Comparison of ENCODE assay signal across 8 cellular contexts in the genomic region with DNA sequence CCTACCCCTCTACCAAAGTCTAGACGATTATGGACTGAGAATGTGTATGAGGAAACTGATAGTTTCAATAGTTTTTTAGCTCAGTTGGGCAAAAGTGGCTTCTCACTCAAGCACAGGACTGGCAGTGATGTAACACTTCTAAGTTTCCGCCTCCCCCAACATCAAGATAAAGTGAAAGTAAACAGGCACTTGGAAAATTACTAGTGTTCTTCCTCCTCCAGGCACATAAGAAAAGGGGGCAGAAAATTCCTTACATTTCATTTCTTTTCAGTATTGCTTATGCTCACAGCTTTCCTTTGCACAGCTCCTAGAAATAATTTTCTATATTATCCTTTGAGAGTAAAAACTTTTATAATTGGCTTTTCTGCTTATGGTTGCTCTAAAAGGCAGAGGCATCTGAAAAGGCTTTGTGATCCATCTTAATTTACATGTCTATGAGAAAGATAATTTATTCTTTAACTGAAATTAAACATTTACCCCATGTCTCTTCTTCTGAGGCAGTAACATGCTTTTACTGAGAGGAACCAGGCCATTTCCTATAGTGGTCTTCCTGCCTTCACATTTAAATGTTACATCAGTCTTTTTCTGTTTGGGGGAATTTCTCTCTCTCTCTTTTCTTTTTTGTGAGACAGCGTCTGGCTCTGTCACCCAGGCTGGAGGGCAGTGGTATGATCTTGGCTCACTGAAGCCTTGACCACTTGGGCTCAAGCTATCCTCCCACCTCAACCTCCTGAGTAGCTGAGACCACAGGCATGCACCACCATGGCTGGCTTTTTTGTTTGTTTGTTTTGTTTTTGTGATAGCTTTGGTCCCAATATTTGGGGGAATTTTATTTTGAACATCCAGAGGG.
DNase-seq lines count a peak whose midpoint lies in the region; ATAC-seq and TF ChIP-seq lines count a peak whose summit lies in the region.

No MANE protein-coding gene starts in this region.

- POLR2A ChIA-PET in OCI-LY7 (lab: Charles Lee), result interaction anchor here (0.7 to 2.8 kb wide), 28 partner anchors 12 to 251 kb away, joined by 3 to 33 read pairs (median 5); partner anchors contain the start of genes EEF1A1 and MTO1

- no peak overlapping the region for H3K9ac ChIP-seq in rectal smooth muscle tissue (ENCODE audit: low read length)

- TSS peak; percentile 88 for BruUV-seq in OCI-LY7 (replicated peaks; lab: Mats Ljungman, UMichigan)

- H3K9me3 ChIP-seq in CD4-positive, CD25-positive, alpha-beta regulatory T cell (ENCODE audit: control insufficient read depth in 2 of 2, low read length in 2 of 2), result no peaks in the 10 kb centered on the region
- H3K9me3 ChIP-seq in OCI-LY7 (ENCODE audit: low read length) (no peaks in the 10 kb centered on the region; the same call in 1 of the 2 replicates), cardiac muscle cell (ENCODE audit: low read depth) (no peaks in the 10 kb centered on the region)

- H3K27ac Mint-ChIP-seq in CD4-positive, CD25-positive, alpha-beta regulatory T cell, result peak overlapping the region; percentile 96 to 99 (median 97)
- H3K27ac Mint-ChIP-seq in activated naive CD8-positive, alpha-beta T cell treated with anti-CD3 and anti-CD28 coated beads for 36 hours, result peak overlapping the region; percentile 100

- TF ChIP-seq CTCF in OCI-LY7 (conservative IDR thresholded peaks at IDR 0.05; ENCODE audit: low read length), result no peak
- no peak for TF ChIP-seq CTCF in cardiac muscle cell (IDR thresholded peaks at IDR 0.05; ENCODE audit: low read depth, low read length)

- no peaks in the 10 kb centered on the region for H3K27me3 Mint-ChIP-seq in CD4-positive, CD25-positive, alpha-beta regulatory T cell
- H3K27me3 Mint-ChIP-seq in activated naive CD8-positive, alpha-beta T cell treated with anti-CD3 and anti-CD28 coated beads for 36 hours, result no peaks in the 10 kb centered on the region

- H3K4me3 ChIP-seq in CD4-positive, CD25-positive, alpha-beta regulatory T cell (ENCODE audit: low read depth, low read length), result peak overlapping the region; percentile 90
- H3K4me3 ChIP-seq in OCI-LY7 (ENCODE audit: low read depth, low read length, poor library complexity, severe bottlenecking), result peak overlapping the region; percentile 56
- H3K4me3 ChIP-seq in cardiac muscle cell, result no peak overlapping the region
- H3K4me3 ChIP-seq in rectal smooth muscle tissue (ENCODE audit: low read length), result peak overlapping the region; percentile 49

- peak overlapping the region; percentile 97 for H2AFZ ChIP-seq in OCI-LY7 (ENCODE audit: low read length)

- peak overlapping the region; percentile 78 for H3K27ac ChIP-seq in CD4-positive, CD25-positive, alpha-beta regulatory T cell (ENCODE audit: insufficient read depth, low read length, poor library complexity, severe bottlenecking)
- H3K27ac ChIP-seq in OCI-LY7 (ENCODE audit: low read depth, low read length, poor library complexity, severe bottlenecking) (peak overlapping the region; percentile 78), cardiac muscle cell (peak overlapping the region; percentile 53), rectal smooth muscle tissue (ENCODE audit: low read depth, low read length) (peak overlapping the region; percentile 88)

- DNase-seq in CD4-positive, CD25-positive, alpha-beta regulatory T cell, result peak; percentile 16 to 84 (median 64)
- DNase-seq in OCI-LY7 (ENCODE audit: low spot score) (peak; percentile 70), cardiac muscle cell (ENCODE audit: low read depth in 1 of 2, low spot score in 1 of 2) (peak; percentile 27 to 84), NCI-H146 treated with DMSO at 0.1 percent for 48 hours (lab: John Stamatoyannopoulos, UW; ENCODE audit: unreplicated experiment) (no peak)
- peak; percentile 36 for DNase-seq in activated naive CD8-positive, alpha-beta T cell treated with anti-CD3 and anti-CD28 coated beads for 36 hours

- H3K9me2 ChIP-seq in OCI-LY7 (ENCODE audit: insufficient read depth, low read length), result no peaks in the 10 kb centered on the region

- H3K4me1 Mint-ChIP-seq in CD4-positive, CD25-positive, alpha-beta regulatory T cell, result peaks cover 18 to 30% (median 26%) of the 10 kb centered on the region in 4 donors
- H3K4me1 Mint-ChIP-seq in activated naive CD8-positive, alpha-beta T cell treated with anti-CD3 and anti-CD28 coated beads for 36 hours, result peaks cover 36% of the 10 kb centered on the region

- H3K36me3 ChIP-seq in CD4-positive, CD25-positive, alpha-beta regulatory T cell (ENCODE audit: control insufficient read depth, insufficient read depth, low read length), result no peaks in the 10 kb centered on the region
- H3K36me3 ChIP-seq in OCI-LY7 (ENCODE audit: insufficient read depth, low read length) (no peaks in the 10 kb centered on the region), cardiac muscle cell (no peaks in the 10 kb centered on the region), rectal smooth muscle tissue (ENCODE audit: control insufficient read depth, insufficient read depth, low read length) (no peaks in the 10 kb centered on the region)

- H3K79me2 ChIP-seq in OCI-LY7 (ENCODE audit: insufficient read depth, low read depth, low read length), result no peaks in the 10 kb centered on the region

- peaks cover 0 to under 1% (median 0%) of the 10 kb centered on the region in 7 donors for H3K9me3 Mint-ChIP-seq in CD4-positive, CD25-positive, alpha-beta regulatory T cell
- H3K9me3 Mint-ChIP-seq in activated naive CD8-positive, alpha-beta T cell treated with anti-CD3 and anti-CD28 coated beads for 36 hours, result no peaks in the 10 kb centered on the region

- H3K27me3 ChIP-seq in CD4-positive, CD25-positive, alpha-beta regulatory T cell (ENCODE audit: control insufficient read depth, insufficient read depth, low read length), result no peaks in the 10 kb centered on the region
- H3K27me3 ChIP-seq in cardiac muscle cell (no peaks in the 10 kb centered on the region), rectal smooth muscle tissue (ENCODE audit: control insufficient read depth, insufficient read depth, low read length) (no peaks in the 10 kb centered on the region)

- intact Hi-C loops in OCI-LY7 (cut with micrococcal nuclease; ENCODE audit: unreplicated experiment), result loop anchor here (1.0 to 5.0 kb wide), 2 partner anchors 64 to 67 kb away; partner anchors contain the start of genes EEF1A1 and SLC17A5

- no peaks in the 10 kb centered on the region for H4K20me1 ChIP-seq in OCI-LY7 (ENCODE audit: insufficient read depth, low read length)

- no peaks in the 10 kb centered on the region for H3K36me3 Mint-ChIP-seq in CD4-positive, CD25-positive, alpha-beta regulatory T cell
- peaks cover 10% of the 10 kb centered on the region for H3K36me3 Mint-ChIP-seq in activated naive CD8-positive, alpha-beta T cell treated with anti-CD3 and anti-CD28 coated beads for 36 hours

- ATAC-seq in CD4-positive, CD25-positive, alpha-beta regulatory T cell (ENCODE audit: low read depth in 2 of 2), result peak; percentile 66 to 73
- ATAC-seq in GM19023 (IDR thresholded peaks at IDR 0.05; ENCODE audit: unreplicated experiment) (peak; percentile 67), HG03135 (IDR thresholded peaks at IDR 0.05; ENCODE audit: unreplicated experiment) (peak; percentile 71)

- H3K4me2 ChIP-seq in OCI-LY7 (ENCODE audit: low read length), result peak overlapping the region; percentile 76

- H3K4me3 Mint-ChIP-seq in CD4-positive, CD25-positive, alpha-beta regulatory T cell, result peak overlapping the region; percentile 78 to 90 (median 84)
- peak overlapping the region; percentile 91 for H3K4me3 Mint-ChIP-seq in activated naive CD8-positive, alpha-beta T cell treated with anti-CD3 and anti-CD28 coated beads for 36 hours

- CTCF ChIA-PET in OCI-LY7 (lab: Charles Lee; ENCODE audit: unreplicated experiment), result interaction anchor here (0.9 to 1.4 kb wide), 4 partner anchors 63 to 73 kb away, joined by 3 to 5 read pairs (median 4); no protein-coding TSS in a partner anchor

- H3K4me1 ChIP-seq in CD4-positive, CD25-positive, alpha-beta regulatory T cell (ENCODE audit: control insufficient read depth, insufficient read depth, low read length, poor library complexity, severe bottlenecking), result peaks cover 24% of the 10 kb centered on the region
- H3K4me1 ChIP-seq in OCI-LY7 (ENCODE audit: insufficient read depth, low read length, poor library complexity, severe bottlenecking) (peaks cover 21% of the 10 kb centered on the region), cardiac muscle cell (ENCODE audit: low read depth) (peaks cover 9% of the 10 kb centered on the region), rectal smooth muscle tissue (ENCODE audit: control insufficient read depth, insufficient read depth, low read length) (peaks cover 10% of the 10 kb centered on the region)
